8 cellular contexts compared by ENCODE assay signal in the genomic region with DNA sequence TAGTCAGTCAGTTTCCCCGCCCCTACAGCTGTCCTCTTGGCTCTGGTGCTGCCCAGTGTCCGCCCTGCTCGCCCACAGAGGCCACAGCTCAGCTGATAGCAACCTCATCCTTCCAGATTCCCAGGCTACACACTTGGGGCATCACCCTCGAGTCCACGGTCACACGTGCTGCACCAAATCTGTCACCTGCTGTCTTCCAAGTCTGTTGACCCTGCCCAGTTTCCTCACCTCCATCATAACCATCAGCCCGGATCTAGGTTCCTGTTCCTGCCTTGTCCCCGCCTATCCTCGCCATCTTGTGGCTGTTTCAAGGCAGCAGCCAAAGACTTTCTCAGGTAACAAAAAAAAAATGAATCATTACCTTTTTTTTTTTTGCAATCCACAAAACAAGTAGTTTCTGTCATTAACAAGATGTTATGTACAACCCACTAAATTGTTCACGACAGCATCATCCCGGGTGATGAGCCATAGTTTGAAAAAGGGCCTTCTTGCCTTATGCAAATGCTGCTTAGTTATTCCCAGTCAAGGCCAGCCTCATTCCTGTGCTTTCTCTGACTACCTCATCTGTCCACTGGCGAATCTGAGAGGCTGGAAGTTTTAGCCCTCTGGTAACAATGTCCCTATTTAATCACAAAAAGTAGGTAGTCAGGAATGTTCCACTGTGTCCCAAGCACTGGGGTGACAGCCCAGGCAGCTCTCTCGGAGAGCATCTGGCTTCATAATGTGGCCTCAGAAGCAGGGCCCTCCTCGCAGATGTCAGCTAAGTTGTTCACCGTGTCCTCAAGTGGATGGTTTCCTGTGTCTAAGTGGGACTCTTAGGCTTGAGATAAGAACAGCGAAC. TPM values are rescaled to one million over a fixed set of nuclear protein-coding genes. Genes with fewer than 3 reads are reported as not detected.
A peak's percentile ranks its signal among the peaks of the same experiment; 100 is the strongest.
DNase-seq lines count a peak whose midpoint lies in the region; FAIRE-seq and TF ChIP-seq lines count a peak whose summit lies in the region.

No MANE protein-coding gene starts in this region.

- H2AFZ ChIP-seq in astrocyte (ENCODE audit: low read depth, low read length), result no peak overlapping the region

- peak overlapping the region in 1 of 10 experiments; percentile 38; a peak in 2 of 20 replicates for H3K4me3 ChIP-seq in BLaER1 treated with 17β-estradiol and CSF1 and Interleukin-3, amounts not matched to agents 10 nM and 100 nM
- H3K4me3 ChIP-seq in astrocyte (ENCODE audit: insufficient read depth, low read depth, low read length) (no peak overlapping the region), mesodermal cell (ENCODE audit: extremely low read depth, insufficient read depth, low read length, poor library complexity, severe bottlenecking) (no peak overlapping the region)

- FAIRE-seq in HTR-8/SVneo (lab: Jason Lieb, UNC) (no peak), astrocyte (lab: Jason Lieb, UNC) (peak; percentile 9)

- H3K4me1 ChIP-seq in BLaER1 treated with 17β-estradiol and CSF1 and Interleukin-3, amounts not matched to agents 10 nM and 100 nM, result peaks cover 43 to 63% (median 54%) of the 10 kb centered on the region in 10 experiments
- peaks cover 13% of the 10 kb centered on the region for H3K4me1 ChIP-seq in astrocyte (ENCODE audit: insufficient read depth, low read length)
- H3K4me1 ChIP-seq in mesodermal cell (ENCODE audit: control insufficient read depth, insufficient read depth, low read length, poor library complexity, severe bottlenecking), result peaks cover 5% of the 10 kb centered on the region

- peaks cover 0 to 15% (median 0%) of the 10 kb centered on the region in 11 experiments; a peak in 3 of 22 replicates for H4K20me1 ChIP-seq in BLaER1 treated with 17β-estradiol and CSF1 and Interleukin-3, amounts not matched to agents 10 nM and 100 nM
- peaks cover 8% of the 10 kb centered on the region for H4K20me1 ChIP-seq in astrocyte (ENCODE audit: insufficient read depth, low read length)

- H3K27me3 ChIP-seq in BLaER1 treated with 17β-estradiol and CSF1 and Interleukin-3, amounts not matched to agents 10 nM and 100 nM, result no peaks in the 10 kb centered on the region
- no peaks in the 10 kb centered on the region for H3K27me3 ChIP-seq in astrocyte (ENCODE audit: insufficient read depth, low read length)

- H3K27me3 Mint-ChIP-seq in astrocyte (ENCODE audit: low read depth, unreplicated experiment), result no peaks in the 10 kb centered on the region

- H3K36me3 Mint-ChIP-seq in astrocyte (ENCODE audit: low read depth, unreplicated experiment), result peaks cover 12% of the 10 kb centered on the region

- H3K79me2 ChIP-seq in astrocyte (ENCODE audit: insufficient read depth, low read length), result no peaks in the 10 kb centered on the region

- DNase-seq in HTR-8/SVneo (ENCODE audit: insufficient read length, low spot score) (peak; percentile 18), astrocyte (ENCODE audit: low read depth) (peak; percentile 61), hippocampal formation (lab: John Stamatoyannopoulos, UW) (no peak), DMS153 treated with DMSO at 0.1 percent for 48 hours (lab: John Stamatoyannopoulos, UW; ENCODE audit: unreplicated experiment) (no peak), NCI-H1105 treated with DMSO at 0.1 percent for 48 hours (lab: John Stamatoyannopoulos, UW) (no peak), CD1c-positive myeloid dendritic cell (ENCODE audit: extremely low spot score) (no peak)

- H3K4me2 ChIP-seq in BLaER1 treated with 17β-estradiol and CSF1 and Interleukin-3, amounts not matched to agents 10 nM and 100 nM, result peak overlapping the region; percentile 61 to 85 (median 80)
- no peak overlapping the region for H3K4me2 ChIP-seq in astrocyte (ENCODE audit: low read length)

- H3K4me3 Mint-ChIP-seq in astrocyte (ENCODE audit: unreplicated experiment), result no peak overlapping the region

- peaks cover 10% of the 10 kb centered on the region for H3K4me1 Mint-ChIP-seq in astrocyte (ENCODE audit: low read depth, unreplicated experiment)

- H3K27ac ChIP-seq in BLaER1 treated with 17β-estradiol and CSF1 and Interleukin-3, amounts not matched to agents 10 nM and 100 nM, result peak overlapping the region in 10 of 11 experiments; percentile 18 to 77 (median 64); a peak in 19 of 22 replicates
- H3K27ac ChIP-seq in astrocyte (ENCODE audit: low read depth, low read length) (peak overlapping the region; percentile 59), mesodermal cell (ENCODE audit: low read depth, low read length, severe bottlenecking) (peak overlapping the region; percentile 72)

- peak overlapping the region; percentile 63 for H3K27ac Mint-ChIP-seq in astrocyte (ENCODE audit: unreplicated experiment)

- 91% methylated on average over 12 to 15 of the region's 16 CpGs for WGBS in mesodermal cell (ENCODE audit: insufficient coverage in 2 of 2), 2 experiments

- H3K9me3 ChIP-seq in BLaER1 treated with 17β-estradiol and CSF1 and Interleukin-3, amounts not matched to agents 10 nM and 100 nM (replicated peaks in 1 of 11), result no peaks in the 10 kb centered on the region
- H3K9me3 ChIP-seq in astrocyte (ENCODE audit: insufficient read depth, low read depth, low read length) (no peaks in the 10 kb centered on the region), mesodermal cell (ENCODE audit: control insufficient read depth, low read length) (no peaks in the 10 kb centered on the region)

- peaks cover 31 to 45% (median 36%) of the 10 kb centered on the region in 11 experiments for H3K36me3 ChIP-seq in BLaER1 treated with 17β-estradiol and CSF1 and Interleukin-3, amounts not matched to agents 10 nM and 100 nM
- H3K36me3 ChIP-seq in astrocyte (ENCODE audit: insufficient read depth, low read length) (peaks cover 9% of the 10 kb centered on the region), mesodermal cell (ENCODE audit: control insufficient read depth, insufficient read depth, low read length) (peaks cover 37% of the 10 kb centered on the region)

- H3K9me3 Mint-ChIP-seq in astrocyte (ENCODE audit: unreplicated experiment), result no peaks in the 10 kb centered on the region

- H3K9ac ChIP-seq in BLaER1 treated with 17β-estradiol and CSF1 and Interleukin-3, amounts not matched to agents 10 nM and 100 nM, result peak overlapping the region in 9 of 11 experiments; percentile 14 to 64 (median 34); a peak in 12 of 22 replicates
- H3K9ac ChIP-seq in astrocyte (ENCODE audit: low read length), result peak overlapping the region; percentile 41

- no peak for TF ChIP-seq CTCF in astrocyte (IDR thresholded peaks at IDR 0.05; ENCODE audit: insufficient read depth, low read depth, low read length)

RNA-seq across cellular contexts. Expression of gene MIIP, which starts 4.9 kb away (rescaled TPM):
- 29.1 and 33.8 TPM in 2 replicates for total RNA-seq in astrocyte
- 42.0 TPM for polyA plus RNA-seq in mesodermal cell (2013, experiment 1 of 2)
- polyA plus RNA-seq in mesodermal cell (2013, experiment 2 of 2), result 36.8 TPM

RNA-seq across cellular contexts. Expression of gene MFN2, which starts 34.1 kb away (rescaled TPM):
- 74.0 and 75.5 TPM in 2 replicates for total RNA-seq in astrocyte
- polyA plus RNA-seq in mesodermal cell (2013, experiment 1 of 2), result 49.3 TPM
- 44.0 TPM for polyA plus RNA-seq in mesodermal cell (2013, experiment 2 of 2)

RNA-seq across cellular contexts. Expression of gene TNFRSF8, which starts 48.7 kb away (rescaled TPM):
- total RNA-seq in astrocyte, result 0.16 and 0.22 TPM in 2 replicates
- polyA plus RNA-seq in mesodermal cell (2013, experiment 1 of 2), result 0.44 TPM
- polyA plus RNA-seq in mesodermal cell (2013, experiment 2 of 2), result 0.51 TPM

Comparison
In these comparisons a context has a peak if more than half of its experiments do, and no peak if none do; other contexts are left out.
1. DNase-seq: peak in HTR-8/SVneo (single experiment) and astrocyte (single experiment); none in hippocampal formation (0 of 2), DMS153 treated with DMSO at 0.1 percent for 48 hours (single experiment), NCI-H1105 treated with DMSO at 0.1 percent for 48 hours (single experiment) and CD1c-positive myeloid dendritic cell (single experiment).
2. Peak in every context shown above with its lines, with median percentiles within 50 percentile points of each other: H3K27ac ChIP-seq.